Comparison of ENCODE assay signal across 14 cellular contexts in genomic region chr21:28742527-28742926, GRCh38.
DNase-seq lines count a peak whose midpoint lies in the region; ATAC-seq, FAIRE-seq and TF ChIP-seq lines count a peak whose summit lies in the region.
"Had no signal": no experiment of that assay in that cellular context is flagged by ENCODE, and none has a peak within 500 bp of the region (broad histone marks: within the 10 kb centered on the region; RNA-seq: fewer than 3 reads in every experiment).

No MANE protein-coding gene starts in this region.

- no peak for ATAC-seq in HG03108 (IDR thresholded peaks at IDR 0.05; ENCODE audit: unreplicated experiment)
- ATAC-seq in HG03469 (IDR thresholded peaks at IDR 0.05; ENCODE audit: unreplicated experiment), result no peak
- no peak for ATAC-seq in activated T-cell treated with anti-CD3 and anti-CD28 coated beads, Interleukin-2, amount 50 U/mL, for 4 hours

- H3K4me3 ChIP-seq in ACC112 (ENCODE audit: low read depth, low read length) (no peak overlapping the region), adipocyte (ENCODE audit: low read length) (no peak overlapping the region)
- H3K4me3 ChIP-seq in CD4-positive, alpha-beta memory T cell (ENCODE audit: low read length in 2 of 2), result no peak overlapping the region

- no peak overlapping the region for H3K27ac Mint-ChIP-seq in HFFc6
- H3K27ac Mint-ChIP-seq in CD4-positive, alpha-beta memory T cell, result no peak overlapping the region
- H3K27ac Mint-ChIP-seq: activated naive CD8-positive, alpha-beta T cell had no signal

- H3K27me3 ChIP-seq in ACC112 (ENCODE audit: insufficient read depth, low read length) (no peaks in the 10 kb centered on the region), adipocyte (replicated peaks; ENCODE audit: control insufficient read depth, insufficient read depth, low read length) (no peaks in the 10 kb centered on the region)
- H3K27me3 ChIP-seq in CD4-positive, alpha-beta memory T cell (ENCODE audit: insufficient read depth, low read length), result no peaks in the 10 kb centered on the region

- intact Hi-C loops in CD4-positive, alpha-beta memory T cell (cut with micrococcal nuclease), result no loop called here

- no peaks in the 10 kb centered on the region for H3K79me2 ChIP-seq in ACC112 (ENCODE audit: control insufficient read depth, insufficient read depth, low read length, unreplicated experiment)

- H3K9me3 Mint-ChIP-seq in HFFc6, result no peaks in the 10 kb centered on the region
- H3K9me3 Mint-ChIP-seq in CD4-positive, alpha-beta memory T cell, result peaks cover 0 to 2% (median 0%) of the 10 kb centered on the region in 8 donors
- no peaks in the 10 kb centered on the region for H3K9me3 Mint-ChIP-seq in activated T-cell treated with anti-CD3 and anti-CD28 coated beads, Interleukin-2, amount 50 U/mL, for 4 hours

- peak; percentile 21 for FAIRE-seq in frontal cortex (lab: Jason Lieb, UNC)

- H2AFZ ChIP-seq in ACC112 (ENCODE audit: low read length, unreplicated experiment), result peak overlapping the region; percentile 78

- H3K27ac ChIP-seq in ACC112 (ENCODE audit: low read depth, low read length), result no peak overlapping the region
- H3K27ac ChIP-seq in CD4-positive, alpha-beta memory T cell (ENCODE audit: low read depth, low read length), result no peak overlapping the region

- peak overlapping the region; percentile 58 for H3K9ac ChIP-seq in adipocyte (ENCODE audit: low read length)

- H3K4me3 Mint-ChIP-seq in HFFc6, result no peak overlapping the region
- no peak overlapping the region for H3K4me3 Mint-ChIP-seq in CD4-positive, alpha-beta memory T cell
- no peak overlapping the region for H3K4me3 Mint-ChIP-seq in activated T-cell treated with anti-CD3 and anti-CD28 coated beads, Interleukin-2, amount 50 U/mL, for 4 hours
- H3K4me3 Mint-ChIP-seq: activated naive CD8-positive, alpha-beta T cell had no signal

- H3K36me3 Mint-ChIP-seq in HFFc6 (ENCODE audit: low read depth), result peaks cover 8% of the 10 kb centered on the region
- no peaks in the 10 kb centered on the region for H3K36me3 Mint-ChIP-seq in CD4-positive, alpha-beta memory T cell
- peaks cover 2% of the 10 kb centered on the region for H3K36me3 Mint-ChIP-seq in activated T-cell treated with anti-CD3 and anti-CD28 coated beads, Interleukin-2, amount 50 U/mL, for 4 hours (ENCODE audit: insufficient read depth)

- DNase-seq in HFFc6 (peak; percentile 35), adipocyte (ENCODE audit: low read depth) (peak; percentile 71), frontal cortex (ENCODE audit: low spot score in 2 of 2) (no peak)
- no peak for DNase-seq in CD4-positive, alpha-beta memory T cell
- DNase-seq in activated T-cell treated with anti-CD3 and anti-CD28 coated beads, Interleukin-2, amount 50 U/mL, for 4 hours, result no peak
- DNase-seq: activated CD4-positive, alpha-beta T cell treated with anti-CD3 and anti-CD28 coated beads for 48 hours; COR-L47; NCI-H1436; stimulated activated CD4-positive, alpha-beta T cell treated with anti-CD3 and anti-CD28 coated beads, Interleukin-15, amount 100 ng/mL, for 24 hours; substantia nigra had no signal

- H3K4me1 Mint-ChIP-seq in HFFc6 (ENCODE audit: low read depth), result peaks cover 37% of the 10 kb centered on the region
- H3K4me1 Mint-ChIP-seq in CD4-positive, alpha-beta memory T cell, result peaks cover 3 to 12% (median 6%) of the 10 kb centered on the region in 4 donors
- peaks cover 7% of the 10 kb centered on the region for H3K4me1 Mint-ChIP-seq in activated T-cell treated with anti-CD3 and anti-CD28 coated beads, Interleukin-2, amount 50 U/mL, for 4 hours (ENCODE audit: low read depth)

- peak; percentile 76 for TF ChIP-seq CTCF in HFFc6 (IDR thresholded peaks at IDR 0.05)

- no peaks in the 10 kb centered on the region; the same call in 1 of the 2 replicates for H3K27me3 Mint-ChIP-seq in HFFc6 (ENCODE audit: insufficient read depth)
- H3K27me3 Mint-ChIP-seq in CD4-positive, alpha-beta memory T cell, result no peaks in the 10 kb centered on the region
- no peaks in the 10 kb centered on the region for H3K27me3 Mint-ChIP-seq in activated T-cell treated with anti-CD3 and anti-CD28 coated beads, Interleukin-2, amount 50 U/mL, for 4 hours (ENCODE audit: low read depth)
- H3K27me3 Mint-ChIP-seq: activated naive CD8-positive, alpha-beta T cell had no signal

- POLR2A ChIA-PET in CD4-positive, alpha-beta memory T cell (lab: Charles Lee; ENCODE audit: partially characterized antibody), result no interaction called here

- CTCF ChIA-PET in CD4-positive, alpha-beta memory T cell (lab: Charles Lee; ENCODE audit: partially characterized antibody), result interaction anchor here (5.5 kb wide), 1 partner anchor 225 kb away, joined by 174 read pairs; no protein-coding TSS in a partner anchor

- H3K36me3 ChIP-seq in ACC112 (ENCODE audit: insufficient read depth, low read length) (no peaks in the 10 kb centered on the region), adipocyte (ENCODE audit: control insufficient read depth, insufficient read depth, low read length, severe bottlenecking) (no peaks in the 10 kb centered on the region)
- H3K36me3 ChIP-seq in CD4-positive, alpha-beta memory T cell (ENCODE audit: insufficient read depth, low read length), result no peaks in the 10 kb centered on the region

- H3K4me1 ChIP-seq in ACC112 (ENCODE audit: control insufficient read depth, insufficient read depth, low read length, unreplicated experiment) (peaks cover 12% of the 10 kb centered on the region), adipocyte (ENCODE audit: control insufficient read depth, insufficient read depth, low read length) (peaks cover 39% of the 10 kb centered on the region)
- H3K4me1 ChIP-seq in CD4-positive, alpha-beta memory T cell (ENCODE audit: insufficient read depth, low read length), result peaks cover 12% of the 10 kb centered on the region

- H3K9me3 ChIP-seq in adipocyte (ENCODE audit: control insufficient read depth, low read length), result no peaks in the 10 kb centered on the region
- no peaks in the 10 kb centered on the region for H3K9me3 ChIP-seq in CD4-positive, alpha-beta memory T cell (ENCODE audit: control insufficient read depth in 1 of 2, low read length in 2 of 2)

Comparison
In these comparisons a context has a peak if more than half of its experiments do, and no peak if none do; other contexts are left out.
1. DNase-seq: peak in HFFc6 (single experiment) and adipocyte (single experiment); none in frontal cortex (0 of 2), CD4-positive, alpha-beta memory T cell (0 of 5) and activated T-cell treated with anti-CD3 and anti-CD28 coated beads, Interleukin-2, amount 50 U/mL, for 4 hours (single experiment).